In the genomic region with DNA sequence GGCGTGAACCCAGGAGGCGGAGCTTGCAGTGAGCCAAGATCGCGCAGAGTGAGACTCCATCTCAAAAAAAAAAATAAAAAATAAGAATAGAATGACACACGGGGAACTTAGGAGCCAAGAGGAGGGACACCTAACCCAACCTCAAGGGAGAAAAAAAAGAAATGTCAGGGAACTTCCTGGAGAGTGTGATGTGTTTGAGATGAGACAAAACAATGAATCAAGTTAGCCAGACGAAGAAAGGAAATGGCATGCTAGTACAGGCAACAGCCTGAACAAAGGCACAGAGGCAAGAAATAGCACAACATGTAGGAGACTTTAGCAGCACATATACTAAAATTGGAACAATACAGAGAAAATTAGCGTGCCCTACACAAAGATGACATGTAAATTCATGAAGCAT, we compare ENCODE assay signal across 20 cellular contexts.
"Had no signal": no experiment of that assay in that cellular context is flagged by ENCODE, and none has a peak within 500 bp of the region (broad histone marks: within the 10 kb centered on the region; RNA-seq: fewer than 3 reads in every experiment).

No MANE protein-coding gene starts in this region.

- H3K4me1 Mint-ChIP-seq: activated CD4-positive, alpha-beta T cell treated with anti-CD3 and anti-CD28 coated beads, Interleukin-2, amount 10 ng/mL, durations not matched to agents 7 days and 5 days; immature natural killer cell; memory B cell; stimulated activated memory B cell treated with anti-CD40 and anti-IgM and Interleukin-4, amounts not matched to agents 10 μg/mL and 1 μg/mL and 100 μg/mL, for 72 hours had no signal

- H3K9me3 Mint-ChIP-seq: activated CD4-positive, alpha-beta T cell treated with anti-CD3 and anti-CD28 coated beads, Interleukin-2, amount 10 ng/mL, durations not matched to agents 7 days and 5 days; immature natural killer cell; memory B cell; stimulated activated memory B cell treated with anti-CD40 and anti-IgM and Interleukin-4, amounts not matched to agents 10 μg/mL and 1 μg/mL and 100 μg/mL, for 72 hours had no signal

- H3K27ac Mint-ChIP-seq: activated CD4-positive, alpha-beta T cell treated with anti-CD3 and anti-CD28 coated beads, Interleukin-2, amount 10 ng/mL, durations not matched to agents 7 days and 5 days; activated naive CD8-positive, alpha-beta T cell; immature natural killer cell; memory B cell; naive thymus-derived CD4-positive, alpha-beta T cell; stimulated activated memory B cell treated with anti-CD40 and anti-IgM and Interleukin-4, amounts not matched to agents 10 μg/mL and 1 μg/mL and 100 μg/mL, for 72 hours had no signal

- ATAC-seq: left ventricle myocardium superior; naive thymus-derived CD4-positive, alpha-beta T cell; pancreas; stimulated activated memory B cell treated with anti-CD40 and anti-IgM and Interleukin-4, amounts not matched to agents 10 μg/mL and 1 μg/mL and 100 μg/mL, for 72 hours had no signal

- H3K4me1 ChIP-seq: esophagus muscularis mucosa, pancreas, sigmoid colon, spleen, upper lobe of left lung had no signal

- H3K9me3 ChIP-seq: neutrophil, pancreas, thoracic aorta had no signal

- H3K36me3 ChIP-seq: esophagus muscularis mucosa, neutrophil, pancreas, sigmoid colon, spleen, thoracic aorta, upper lobe of left lung had no signal

- H3K27me3 Mint-ChIP-seq: activated CD4-positive, alpha-beta T cell treated with anti-CD3 and anti-CD28 coated beads, Interleukin-2, amount 10 ng/mL, durations not matched to agents 7 days and 5 days; activated naive CD8-positive, alpha-beta T cell; stimulated activated memory B cell treated with anti-CD40 and anti-IgM and Interleukin-4, amounts not matched to agents 10 μg/mL and 1 μg/mL and 100 μg/mL, for 72 hours had no signal

- FAIRE-seq: colon, pancreas had no signal

- H3K36me3 Mint-ChIP-seq: activated naive CD8-positive, alpha-beta T cell; immature natural killer cell; memory B cell; naive thymus-derived CD4-positive, alpha-beta T cell; stimulated activated memory B cell treated with anti-CD40 and anti-IgM and Interleukin-4, amounts not matched to agents 10 μg/mL and 1 μg/mL and 100 μg/mL, for 72 hours had no signal

- H3K27ac ChIP-seq: esophagus muscularis mucosa, neutrophil, pancreas, sigmoid colon, spleen, thoracic aorta, upper lobe of left lung had no signal

- H3K27me3 ChIP-seq: esophagus muscularis mucosa, neutrophil, pancreas, sigmoid colon, spleen, upper lobe of left lung had no signal

- DNase-seq: activated CD4-positive, alpha-beta T cell treated with anti-CD3 and anti-CD28 coated beads, Interleukin-2, amount 10 ng/mL, durations not matched to agents 7 days and 5 days; amygdala; caudate nucleus; immature natural killer cell; left ventricle myocardium superior; naive thymus-derived CD4-positive, alpha-beta T cell; pancreas; sigmoid colon; spleen; stimulated activated CD4-positive, alpha-beta T cell treated with anti-CD3 and anti-CD28 coated beads, Interleukin-4, amount 100 ng/mL, for 4 hours; T-helper 1 cell; T-helper 9 cell; upper lobe of left lung had no signal

- H3K4me3 ChIP-seq: esophagus muscularis mucosa, pancreas, sigmoid colon, spleen, thoracic aorta, upper lobe of left lung had no signal

- H3K4me3 Mint-ChIP-seq: activated CD4-positive, alpha-beta T cell treated with anti-CD3 and anti-CD28 coated beads, Interleukin-2, amount 10 ng/mL, durations not matched to agents 7 days and 5 days; activated naive CD8-positive, alpha-beta T cell; immature natural killer cell; memory B cell; naive thymus-derived CD4-positive, alpha-beta T cell; stimulated activated memory B cell treated with anti-CD40 and anti-IgM and Interleukin-4, amounts not matched to agents 10 μg/mL and 1 μg/mL and 100 μg/mL, for 72 hours had no signal
